In genomic region chr11:15236514-15236913, GRCh38 we compare ENCODE assay signal across 18 cellular contexts.
"Had no signal": no experiment of that assay in that cellular context is flagged by ENCODE, and none has a peak within 500 bp of the region (broad histone marks: within the 10 kb centered on the region; RNA-seq: fewer than 3 reads in every experiment).

No MANE protein-coding gene starts in this region.

- H3K4me1 ChIP-seq: body of pancreas, tibial nerve, uterus had no signal

- H3K36me3 Mint-ChIP-seq: mesothelial cell of epicardium; natural killer cell treated with Interleukin-12 subunit alpha and Interleukin-12 subunit beta and Interleukin-15 and Interleukin-18, amount 100 ng/mL, for 72 hours had no signal

- ATAC-seq: activated T-cell treated with anti-CD3 and anti-CD28 coated beads, Interleukin-2, amount 50 U/mL, for 4 hours; body of pancreas; effector memory CD8-positive, alpha-beta T cell; left colon; natural killer cell treated with Interleukin-12 subunit alpha and Interleukin-12 subunit beta and Interleukin-15 and Interleukin-18, amount 100 ng/mL, for 72 hours; right cardiac atrium had no signal

- H3K36me3 ChIP-seq: uterus had no signal

- H3K4me3 Mint-ChIP-seq: activated naive CD4-positive, alpha-beta T cell treated with anti-CD3 and anti-CD28 coated beads for 36 hours; activated T-cell treated with anti-CD3 and anti-CD28 coated beads, Interleukin-2, amount 50 U/mL, for 4 hours; effector memory CD8-positive, alpha-beta T cell; mesothelial cell of epicardium; natural killer cell treated with Interleukin-12 subunit alpha and Interleukin-12 subunit beta and Interleukin-15 and Interleukin-18, amount 100 ng/mL, for 72 hours; stimulated activated naive CD8-positive, alpha-beta T cell treated with anti-CD3 and anti-CD28 coated beads, Interleukin-15, Interleukin-2, amounts not matched to agents 100 ng/mL and 50 ng/mL, for 24 hours had no signal

- DNase-seq: activated CD4-positive, alpha-beta T cell treated with anti-CD3 and anti-CD28 coated beads, Interleukin-2, amount 50 U/mL, for 1 hour; activated CD4-positive, CD25-positive, alpha-beta regulatory T cell treated with anti-CD3 and anti-CD28 coated beads, Interleukin-2, amount 50 U/mL, for 72 hours; activated CD8-positive, alpha-beta memory T cell treated with anti-CD3 and anti-CD28 coated beads, Interleukin-2, amount 50 U/mL, for 4 hours; activated naive CD4-positive, alpha-beta T cell treated with anti-CD3 and anti-CD28 coated beads for 36 hours; activated T-cell treated with anti-CD3 and anti-CD28 coated beads, Interleukin-2, amount 50 U/mL, for 4 hours; body of pancreas; effector memory CD8-positive, alpha-beta T cell; left colon; nucleus accumbens; right cardiac atrium; T1000; uterus had no signal

- H3K4me3 ChIP-seq: body of pancreas, lung, tibial nerve, uterus had no signal

- H3K4me1 Mint-ChIP-seq: mesothelial cell of epicardium had no signal

- H3K27ac ChIP-seq: body of pancreas, tibial nerve, uterus had no signal

- H3K27ac Mint-ChIP-seq: activated naive CD4-positive, alpha-beta T cell treated with anti-CD3 and anti-CD28 coated beads for 36 hours; effector memory CD8-positive, alpha-beta T cell; mesothelial cell of epicardium; natural killer cell treated with Interleukin-12 subunit alpha and Interleukin-12 subunit beta and Interleukin-15 and Interleukin-18, amount 100 ng/mL, for 72 hours; progenitor cell of endocrine pancreas; stimulated activated naive CD8-positive, alpha-beta T cell treated with anti-CD3 and anti-CD28 coated beads, Interleukin-15, Interleukin-2, amounts not matched to agents 100 ng/mL and 50 ng/mL, for 24 hours had no signal

- H3K27me3 ChIP-seq: body of pancreas, tibial nerve, uterus had no signal

- H3K9me3 Mint-ChIP-seq: natural killer cell treated with Interleukin-12 subunit alpha and Interleukin-12 subunit beta and Interleukin-15 and Interleukin-18, amount 100 ng/mL, for 72 hours; stimulated activated naive CD8-positive, alpha-beta T cell treated with anti-CD3 and anti-CD28 coated beads, Interleukin-15, Interleukin-2, amounts not matched to agents 100 ng/mL and 50 ng/mL, for 24 hours had no signal

- H3K9me3 ChIP-seq: body of pancreas, tibial nerve, uterus had no signal
